9 cellular contexts compared by ENCODE assay signal in the genomic region with DNA sequence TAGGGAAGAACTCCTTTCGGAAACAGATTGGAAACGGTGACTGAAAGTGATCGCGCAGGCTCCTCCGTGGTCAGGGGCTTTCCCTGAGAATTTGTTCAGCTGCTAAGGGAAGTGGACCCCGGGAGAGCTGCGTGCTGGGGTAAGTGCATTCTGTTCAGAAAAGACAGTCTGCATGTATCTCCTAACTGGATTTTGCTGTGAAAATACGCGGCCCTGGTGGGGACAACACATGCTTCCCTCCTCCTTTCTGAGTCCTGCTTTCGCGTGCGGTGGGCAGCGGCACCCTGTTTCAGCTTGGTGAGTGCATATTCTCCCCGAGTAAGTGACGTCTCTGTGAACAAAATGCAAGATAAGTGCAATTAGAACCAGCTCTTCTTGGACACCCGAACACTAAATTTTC.
"Had no signal": no experiment of that assay in that cellular context is flagged by ENCODE, and none has a peak within 500 bp of the region (broad histone marks: within the 10 kb centered on the region; RNA-seq: fewer than 3 reads in every experiment).

No MANE protein-coding gene starts in this region.

- H3K9ac ChIP-seq: GM23248 had no signal

- H3K9me3 Mint-ChIP-seq: HFFc6 had no signal

- FAIRE-seq: HepG2 had no signal

- H3K27ac ChIP-seq: GM23248, HL-60 had no signal

- H2AFZ ChIP-seq: GM23248 had no signal

- H3K4me1 Mint-ChIP-seq: IgD-negative memory B cell had no signal

- H3K9me3 ChIP-seq: HAP-1 had no signal

- H3K4me1 ChIP-seq: HAP-1 had no signal

- H3K27ac Mint-ChIP-seq: HFFc6, IgD-negative memory B cell had no signal

- ATAC-seq: HCT116, HepG2 had no signal

- DNase-seq: GM23248, H7, HFFc6, KBM-7 had no signal

- H3K36me3 Mint-ChIP-seq: IgD-negative memory B cell had no signal

- H3K4me3 Mint-ChIP-seq: HFFc6, IgD-negative memory B cell had no signal

- H3K36me3 ChIP-seq: HAP-1 had no signal

- H3K4me3 ChIP-seq: GM23248, HAP-1 had no signal
